In genomic region chr3:187714404-187714979, GRCh38 we compare ENCODE assay signal across 8 cellular contexts.
A peak's percentile ranks its signal among the peaks of the same experiment; 100 is the strongest.
DNase-seq lines count a peak whose midpoint lies in the region; ATAC-seq and TF ChIP-seq lines count a peak whose summit lies in the region.

No MANE protein-coding gene starts in this region.

- peaks cover 11% of the 10 kb centered on the region for H3K4me1 Mint-ChIP-seq in nephron

- peaks cover 4% of the 10 kb centered on the region for H3K27me3 Mint-ChIP-seq in nephron (ENCODE audit: low read depth)

- no peak overlapping the region for H3K27ac Mint-ChIP-seq in nephron

- H3K4me2 ChIP-seq in OCI-LY1 (ENCODE audit: low read length) = no peak overlapping the region

- ATAC-seq in GM21529 (IDR thresholded peaks at IDR 0.05; ENCODE audit: unreplicated experiment) = peak; percentile 93

- H3K4me1 ChIP-seq in OCI-LY1 (ENCODE audit: insufficient read depth, low read length, severe bottlenecking) = peaks cover 12% of the 10 kb centered on the region

- H3K27me3 ChIP-seq in OCI-LY1 (ENCODE audit: insufficient read depth, low read length) = no peaks in the 10 kb centered on the region

- no peak overlapping the region for H3K9ac ChIP-seq in OCI-LY1 (ENCODE audit: low read length)

- DNase-seq in DMS53 (lab: John Stamatoyannopoulos, UW) (peak; percentile 77), KBM-7 (peak; percentile 81), activated T-cell treated with anti-CD3 and anti-CD28 coated beads for 1 hour (ENCODE audit: low read depth) (peak; percentile 58), erythroblast (lab: John Stamatoyannopoulos, UW) (peak; percentile 47 to 77), substantia nigra (lab: John Stamatoyannopoulos, UW) (peak in 40 of 49 donors; percentile 2 to 70 (median 42))

- H4K20me1 ChIP-seq in OCI-LY1 (ENCODE audit: insufficient read depth, low read length) = no peaks in the 10 kb centered on the region

- H3F3A ChIP-seq in OCI-LY1 (ENCODE audit: insufficient read depth, low read length) = peaks cover 3% of the 10 kb centered on the region

- H3K79me2 ChIP-seq in OCI-LY1 (ENCODE audit: insufficient read depth, low read length) = no peaks in the 10 kb centered on the region

- no peak overlapping the region for H2AFZ ChIP-seq in OCI-LY1 (ENCODE audit: low read length)

- H3K27ac ChIP-seq in OCI-LY1 (ENCODE audit: low read depth, low read length, poor library complexity, severe bottlenecking) = no peak overlapping the region
- no peak overlapping the region for H3K27ac ChIP-seq in substantia nigra (ENCODE audit: low read depth, low read length, poor library complexity, severe bottlenecking)

- H3K4me3 Mint-ChIP-seq in nephron = no peak overlapping the region

- H3K9me3 Mint-ChIP-seq in nephron = no peaks in the 10 kb centered on the region

- H3K36me3 ChIP-seq in OCI-LY1 (ENCODE audit: insufficient read depth, low read length) = no peaks in the 10 kb centered on the region

- no peak overlapping the region for H3K4me3 ChIP-seq in OCI-LY1 (ENCODE audit: low read depth, low read length, poor library complexity, severe bottlenecking)

- in situ Hi-C loops in KBM-7 (cut with MboI; ENCODE audit: low pct_unique_long_range_greater_than_20kb, low sequenced_read_pairs) = no loop called here

- H3K9me2 ChIP-seq in OCI-LY1 (ENCODE audit: low read depth, low read length) = no peaks in the 10 kb centered on the region

- TF ChIP-seq POLR2A in erythroblast (IDR thresholded peaks at IDR 0.05; ENCODE audit: low read length) = no peak

- no peaks in the 10 kb centered on the region for H3K36me3 Mint-ChIP-seq in nephron (ENCODE audit: low read depth)

- peak; percentile 98 for TF ChIP-seq CTCF in OCI-LY1 (IDR thresholded peaks at IDR 0.05; ENCODE audit: low read length)
- TF ChIP-seq CTCF in nephron (IDR thresholded peaks at IDR 0.05; ENCODE audit: unreplicated experiment in 3 of 3) = peak; percentile 89 to 93 (median 92)

- no peaks in the 10 kb centered on the region for H3K9me3 ChIP-seq in OCI-LY1 (ENCODE audit: low read length)
